1 cellular context compared by ENCODE assay signal in the genomic region with DNA sequence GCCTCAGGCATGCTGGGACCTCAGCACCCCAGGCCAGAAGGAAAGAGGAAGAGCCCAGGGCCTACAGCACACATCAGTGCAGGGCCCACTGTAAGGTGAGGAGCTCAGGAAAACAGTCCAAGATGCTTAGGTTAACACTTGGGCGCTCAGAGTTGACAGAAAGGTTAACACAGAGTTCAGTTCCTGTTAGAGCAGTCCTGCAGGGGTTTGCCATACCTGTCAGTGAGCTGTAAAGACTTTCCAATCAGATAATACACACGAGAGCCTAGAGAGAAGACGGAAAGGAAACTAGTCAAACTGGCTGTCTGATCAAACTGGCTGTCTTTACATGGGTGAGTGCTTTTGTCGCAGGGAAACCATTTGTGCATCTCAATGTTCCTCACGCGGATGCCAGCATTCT.
TF ChIP-seq lines count a peak whose summit lies in the region.

No MANE protein-coding gene starts in this region.

TF ChIP-seq in WTC11, 78 proteins besides CTCF, POLR2A, EP300 and RAD21 (continued from another document):
- TF ChIP-seq ZNF532 (CRISPR knock-in tag; IDR thresholded peaks at IDR 0.05; ENCODE audit: borderline replicate concordance): no peak
- no peak for TF ChIP-seq HMGA2 (CRISPR knock-in tag; IDR thresholded peaks at IDR 0.05)
- no peak for TF ChIP-seq ESRRA (CRISPR knock-in tag; IDR thresholded peaks at IDR 0.05; ENCODE audit: borderline replicate concordance)
- TF ChIP-seq ATF2 (CRISPR knock-in tag; IDR thresholded peaks at IDR 0.05; ENCODE audit: borderline replicate concordance, low read depth): no peak
- no peak for TF ChIP-seq ZNF423 (CRISPR knock-in tag; IDR thresholded peaks at IDR 0.05)
- no peak for TF ChIP-seq ARID4B (CRISPR knock-in tag; IDR thresholded peaks at IDR 0.05; ENCODE audit: borderline replicate concordance)
- no peak for TF ChIP-seq ZNF263 (CRISPR knock-in tag; IDR thresholded peaks at IDR 0.05; ENCODE audit: low read depth)
- no peak for TF ChIP-seq GABPB1 (CRISPR knock-in tag; IDR thresholded peaks at IDR 0.05)
- no peak for TF ChIP-seq CREB1 (CRISPR knock-in tag; IDR thresholded peaks at IDR 0.05)
